Comparison of ENCODE assay signal across 29 cellular contexts in the genomic region with DNA sequence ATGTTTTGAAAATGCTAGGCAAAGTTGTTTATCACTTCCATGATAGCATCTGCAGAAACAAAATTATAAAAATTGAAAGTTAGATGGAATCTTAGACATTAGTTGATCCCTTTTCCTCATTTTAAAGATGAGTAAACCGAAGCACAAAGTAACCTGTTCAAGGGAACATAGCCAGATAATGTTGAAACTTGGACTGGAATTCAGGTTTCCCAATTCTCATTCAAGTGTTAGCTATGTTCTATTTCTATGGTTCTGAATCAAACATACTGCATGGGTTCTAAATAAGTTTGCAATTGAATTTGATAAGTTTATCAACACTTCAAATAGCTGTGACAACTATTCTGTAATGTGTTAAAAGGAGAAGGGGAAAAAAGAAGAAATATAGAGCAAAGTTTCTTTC.
"Had no signal": no experiment of that assay in that cellular context is flagged by ENCODE, and none has a peak within 500 bp of the region (broad histone marks: within the 10 kb centered on the region; RNA-seq: fewer than 3 reads in every experiment).

No MANE protein-coding gene starts in this region.

- H3K4me3 ChIP-seq: colonic mucosa, coronary artery, dorsolateral prefrontal cortex, esophagus muscularis mucosa, esophagus squamous epithelium, gastrocnemius medialis, gastroesophageal sphincter, heart left ventricle, heart right ventricle had no signal

- H3K36me3 ChIP-seq: colonic mucosa, esophagus muscularis mucosa, esophagus squamous epithelium, gastrocnemius medialis, gastroesophageal sphincter, heart left ventricle, heart right ventricle had no signal

- H3K9me3 Mint-ChIP-seq: dendritic cell treated with granulocyte-macrophage colony-stimulating factor and Interleukin-4, amounts not matched to agents 40 ng/mL and 50 ng/mL, for 4 days had no signal

- H3K4me1 ChIP-seq: colonic mucosa, foreskin keratinocyte, gastrocnemius medialis, heart right ventricle had no signal

- H3K27ac ChIP-seq: colonic mucosa, coronary artery, dorsolateral prefrontal cortex, epithelial cell of prostate, esophagus muscularis mucosa, esophagus squamous epithelium, foreskin keratinocyte, gastrocnemius medialis, gastroesophageal sphincter, heart left ventricle, heart right ventricle had no signal

- H3K27ac Mint-ChIP-seq: dendritic cell treated with granulocyte-macrophage colony-stimulating factor and Interleukin-4, amounts not matched to agents 40 ng/mL and 50 ng/mL, for 4 days; effector memory CD8-positive, alpha-beta T cell; endodermal cell had no signal

- H3K4me3 Mint-ChIP-seq: dendritic cell treated with granulocyte-macrophage colony-stimulating factor and Interleukin-4, amounts not matched to agents 40 ng/mL and 50 ng/mL, for 4 days; effector memory CD8-positive, alpha-beta T cell; endodermal cell had no signal

- FAIRE-seq: colon, endometrium, endothelial cell of umbilical vein, frontal cortex had no signal

- H3K27me3 Mint-ChIP-seq: dendritic cell treated with granulocyte-macrophage colony-stimulating factor and Interleukin-4, amounts not matched to agents 40 ng/mL and 50 ng/mL, for 4 days; effector memory CD8-positive, alpha-beta T cell had no signal

- H3K9me3 ChIP-seq: colonic mucosa, esophagus muscularis mucosa, esophagus squamous epithelium, gastrocnemius medialis, gastroesophageal sphincter, heart left ventricle, heart right ventricle had no signal

- ATAC-seq: effector memory CD8-positive, alpha-beta T cell; esophagus mucosa; foreskin keratinocyte; gastrocnemius medialis; gastroesophageal sphincter; heart left ventricle; heart right ventricle had no signal

- DNase-seq: colonic mucosa; cortex of kidney; dermis blood vessel endothelial cell; dorsolateral prefrontal cortex; effector CD4-positive, alpha-beta T cell; effector CD8-positive, alpha-beta T cell; effector memory CD4-positive, alpha-beta T cell; effector memory CD8-positive, alpha-beta T cell; endodermal cell; erythroblast; esophagus squamous epithelium; foreskin fibroblast; foreskin keratinocyte; foreskin melanocyte; gastrocnemius medialis; glutamatergic neuron; head of caudate nucleus; heart left ventricle; heart right ventricle had no signal

- H3K27me3 ChIP-seq: colonic mucosa, dorsolateral prefrontal cortex, esophagus muscularis mucosa, esophagus squamous epithelium, foreskin keratinocyte, gastrocnemius medialis, gastroesophageal sphincter, heart left ventricle, heart right ventricle had no signal
